26 cellular contexts compared by ENCODE assay signal in genomic region chr3:172326993-172327392, GRCh38.
"Had no signal": no experiment of that assay in that cellular context is flagged by ENCODE, and none has a peak within 500 bp of the region (broad histone marks: within the 10 kb centered on the region; RNA-seq: fewer than 3 reads in every experiment).

No MANE protein-coding gene starts in this region.

- DNase-seq: colonic mucosa; cortex of kidney; effector CD8-positive, alpha-beta T cell; effector memory CD8-positive, alpha-beta T cell; endodermal cell; erythroblast; esophagus squamous epithelium; foreskin fibroblast; foreskin melanocyte; gastrocnemius medialis; glutamatergic neuron; head of caudate nucleus; heart right ventricle; hippocampal formation; left cardiac atrium; left lung; left ventricle myocardium superior; lower lobe of right lung; mesendoderm; midbrain; naive thymus-derived CD4-positive, alpha-beta T cell had no signal

- FAIRE-seq: islet of Langerhans, keratinocyte had no signal

- H3K27me3 Mint-ChIP-seq: dendritic cell treated with granulocyte-macrophage colony-stimulating factor and Interleukin-4, amounts not matched to agents 40 ng/mL and 50 ng/mL, for 4 days; effector memory CD8-positive, alpha-beta T cell; memory B cell; naive thymus-derived CD4-positive, alpha-beta T cell had no signal

- H3K4me3 ChIP-seq: colonic mucosa, esophagus squamous epithelium, gastrocnemius medialis, heart right ventricle, left lung, lower lobe of right lung had no signal

- H3K4me1 ChIP-seq: colonic mucosa, lower lobe of right lung had no signal

- H3K27me3 ChIP-seq: colonic mucosa, esophagus squamous epithelium, gastrocnemius medialis, heart right ventricle, left lung had no signal

- H3K27ac ChIP-seq: colonic mucosa, epithelial cell of prostate, esophagus squamous epithelium, gastrocnemius medialis, heart right ventricle, left lung, lower lobe of right lung had no signal

- H3K4me1 Mint-ChIP-seq: memory B cell had no signal

- H3K27ac Mint-ChIP-seq: dendritic cell treated with granulocyte-macrophage colony-stimulating factor and Interleukin-4, amounts not matched to agents 40 ng/mL and 50 ng/mL, for 4 days; endodermal cell; memory B cell had no signal

- H3K9me3 Mint-ChIP-seq: dendritic cell treated with granulocyte-macrophage colony-stimulating factor and Interleukin-4, amounts not matched to agents 40 ng/mL and 50 ng/mL, for 4 days; effector memory CD8-positive, alpha-beta T cell; endodermal cell; memory B cell; naive thymus-derived CD4-positive, alpha-beta T cell had no signal

- H3K4me3 Mint-ChIP-seq: dendritic cell treated with granulocyte-macrophage colony-stimulating factor and Interleukin-4, amounts not matched to agents 40 ng/mL and 50 ng/mL, for 4 days; effector memory CD8-positive, alpha-beta T cell; endodermal cell; memory B cell; naive thymus-derived CD4-positive, alpha-beta T cell had no signal

- H3K9me3 ChIP-seq: colonic mucosa, esophagus squamous epithelium, gastrocnemius medialis, heart right ventricle, left lung, lower lobe of right lung had no signal
